Comparison of ENCODE assay signal across 11 cellular contexts in genomic region chr19:33405491-33406461, GRCh38. TPM values are rescaled to one million over a fixed set of nuclear protein-coding genes. Genes with fewer than 3 reads are reported as not detected.
DNase-seq lines count a peak whose midpoint lies in the region; ATAC-seq and TF ChIP-seq lines count a peak whose summit lies in the region.
"Had no signal": no experiment of that assay in that cellular context is flagged by ENCODE, and none has a peak within 500 bp of the region (broad histone marks: within the 10 kb centered on the region; RNA-seq: fewer than 3 reads in every experiment).

No MANE protein-coding gene starts in this region.

- TF ChIP-seq CTCF in HEK293 (tag by site-specific recombination; IDR thresholded peaks at IDR 0.05) (no peak), hepatocyte (IDR thresholded peaks at IDR 0.05; ENCODE audit: poor library complexity) (no peak), osteocyte (IDR thresholded peaks at IDR 0.05) (no peak)

- no peak overlapping the region for H3K4me3 Mint-ChIP-seq in osteocyte (ENCODE audit: unreplicated experiment)
- H3K4me3 Mint-ChIP-seq: effector memory CD8-positive, alpha-beta T cell had no signal

- no peak overlapping the region for H2AFZ ChIP-seq in hepatocyte

- H3K9me2 ChIP-seq in hepatocyte (replicated peaks; ENCODE audit: insufficient read depth) = no peaks in the 10 kb centered on the region

- H3K36me3 ChIP-seq in BLaER1 (no peaks in the 10 kb centered on the region; the same call in 1 of the 2 replicates), HEK293 (ENCODE audit: control insufficient read depth in 2 of 2, insufficient read depth in 1 of 2, low read length in 2 of 2) (no peaks in the 10 kb centered on the region), hepatocyte (replicated peaks; ENCODE audit: insufficient read depth, low read depth) (no peaks in the 10 kb centered on the region)
- H3K36me3 ChIP-seq: cardiac muscle cell had no signal

- 96% methylated on average over 35 of the region's 35 CpGs for WGBS in hepatocyte (ENCODE audit: low lambda C conversion rate, missing lambda C conversion rate)

- no peaks in the 10 kb centered on the region for H3K27me3 Mint-ChIP-seq in osteocyte (ENCODE audit: unreplicated experiment)
- H3K27me3 Mint-ChIP-seq: effector memory CD8-positive, alpha-beta T cell had no signal

- H3K4me1 ChIP-seq in BLaER1 = peaks cover 51% of the 10 kb centered on the region
- no peaks in the 10 kb centered on the region for H3K4me1 ChIP-seq in HEK293 (ENCODE audit: control insufficient read depth, insufficient read depth, low read length)
- H3K4me1 ChIP-seq in hepatocyte (ENCODE audit: insufficient read depth) = peaks cover 34% of the 10 kb centered on the region

- ATAC-seq in HG02973 (IDR thresholded peaks at IDR 0.05; ENCODE audit: unreplicated experiment) (no peak), GM21515 (IDR thresholded peaks at IDR 0.05; ENCODE audit: unreplicated experiment) (no peak)

- peak overlapping the region; percentile 66 for H3K9ac ChIP-seq in BLaER1

- no peaks in the 10 kb centered on the region for H3K27me3 ChIP-seq in BLaER1
- no peaks in the 10 kb centered on the region for H3K27me3 ChIP-seq in hepatocyte
- H3K27me3 ChIP-seq: cardiac muscle cell had no signal

- no peaks in the 10 kb centered on the region for H3K79me2 ChIP-seq in hepatocyte

- H3K9me3 Mint-ChIP-seq in osteocyte (ENCODE audit: unreplicated experiment) = no peaks in the 10 kb centered on the region
- H3K9me3 Mint-ChIP-seq: effector memory CD8-positive, alpha-beta T cell had no signal

- CTCF ChIA-PET in HEK293 (lab: Yijun Ruan, JAX) = interaction anchor here (0.6 to 16.3 kb wide), 44 partner anchors 8 to 1273 kb away, joined by 3 to 292 read pairs (median 4); partner anchors contain the start of gene CEBPA

- H3K4me1 Mint-ChIP-seq in osteocyte (ENCODE audit: unreplicated experiment) = peaks cover 5% of the 10 kb centered on the region

- POLR2A ChIA-PET in HEK293 (lab: Yijun Ruan, JAX) = interaction anchor here (1.4 to 2.3 kb wide), 2 partner anchors 32 to 103 kb away, joined by 4 to 7 read pairs; partner anchors contain the start of genes CEBPA and CEBPG

- DNase-seq in hepatocyte (ENCODE audit: low spot score) = no peak
- peak; percentile 81 for DNase-seq in pons (ENCODE audit: low spot score)
- DNase-seq in osteocyte (ENCODE audit: extremely low spot score, unreplicated experiment) = no peak
- no peak for DNase-seq in foreskin melanocyte

- H3K4me2 ChIP-seq in BLaER1 (peak overlapping the region; percentile 85), hepatocyte (no peak overlapping the region)
- H3K4me2 ChIP-seq: smooth muscle cell had no signal

- H3K9me3 ChIP-seq in BLaER1 = no peaks in the 10 kb centered on the region
- H3K9me3 ChIP-seq in HEK293 (ENCODE audit: control insufficient read depth, insufficient read depth, low read depth, low read length) = no peaks in the 10 kb centered on the region
- H3K9me3 ChIP-seq in hepatocyte (ENCODE audit: low read depth) = no peaks in the 10 kb centered on the region

- H3K4me3 ChIP-seq in BLaER1 (no peak overlapping the region), HEK293 (ENCODE audit: low read depth, low read length) (no peak overlapping the region), hepatocyte (no peak overlapping the region)
- H3K4me3 ChIP-seq: cardiac muscle cell, smooth muscle cell had no signal

- no peaks in the 10 kb centered on the region for H4K20me1 ChIP-seq in BLaER1
- H4K20me1 ChIP-seq in hepatocyte (ENCODE audit: insufficient read depth, poor library complexity, severe bottlenecking) = no peaks in the 10 kb centered on the region

- H3K27ac Mint-ChIP-seq in osteocyte (ENCODE audit: unreplicated experiment) = no peak overlapping the region
- H3K27ac Mint-ChIP-seq: effector memory CD8-positive, alpha-beta T cell had no signal

- peak overlapping the region; percentile 72 for H3K27ac ChIP-seq in BLaER1
- no peak overlapping the region for H3K27ac ChIP-seq in HEK293 (ENCODE audit: extremely low read depth, low read depth, low read length)
- H3K27ac ChIP-seq in hepatocyte = peak overlapping the region; percentile 99
- H3K27ac ChIP-seq: cardiac muscle cell had no signal

- peaks cover 2% of the 10 kb centered on the region for H3K36me3 Mint-ChIP-seq in osteocyte (ENCODE audit: unreplicated experiment)

TF ChIP-seq in HEK293, 187 proteins besides CTCF, POLR2A, EP300 and RAD21:
- TF ChIP-seq ZNF626 (tag by site-specific recombination; IDR thresholded peaks at IDR 0.05) = no peak
- peak; percentile 16; the same call in 1 of the 2 replicates for TF ChIP-seq ZFHX2 (tag by site-specific recombination; conservative IDR thresholded peaks at IDR 0.05)
- TF ChIP-seq ZNF692 (tag by site-specific recombination; IDR thresholded peaks at IDR 0.05) = no peak
- no peak for TF ChIP-seq ZNF362 (tag by site-specific recombination; IDR thresholded peaks at IDR 0.05)
- no peak for TF ChIP-seq ZNF544 (tag by site-specific recombination; IDR thresholded peaks at IDR 0.05)

RNA-seq across cellular contexts. Expression of gene CEBPG, which starts 32.3 kb away (rescaled TPM):
- 69.4 and 69.5 TPM in 2 replicates for total RNA-seq in hepatocyte
- polyA plus RNA-seq in hepatocyte = 26.2 and 33.1 TPM in 2 replicates
- total RNA-seq in osteocyte = 39.7 and 41.1 TPM in 2 replicates
